In genomic region chr17:43546317-43547188, GRCh38 we compare ENCODE assay signal across 8 cellular contexts. TPM values are rescaled to one million over a fixed set of nuclear protein-coding genes. Genes with fewer than 3 reads are reported as not detected.
DNase-seq lines count a peak whose midpoint lies in the region; ATAC-seq, FAIRE-seq and TF ChIP-seq lines count a peak whose summit lies in the region.

Gene ETV4 (minus strand): TSS chr17:43546340. CDS start chr17:43545617, 723 bp downstream.

- DNase-seq in NCI-H446 (lab: John Stamatoyannopoulos, UW) (peak; percentile 49 to 88), chondrocyte (ENCODE audit: low spot score) (no peak), kidney epithelial cell (ENCODE audit: low read depth) (no peak)
- DNase-seq in activated CD4-positive, alpha-beta T cell treated with anti-CD3 and anti-CD28 coated beads for 24 hours (ENCODE audit: low read depth in 2 of 2): peak; percentile 93 to 94
- DNase-seq in stimulated activated CD4-positive, alpha-beta T cell treated with anti-CD3 and anti-CD28 coated beads, Interleukin-15, amount 100 ng/mL, for 1 hour (ENCODE audit: low read depth in 1 of 2, low spot score in 1 of 2): peak; percentile 74 to 89

- peak; percentile 96 for FAIRE-seq in A204.1 (lab: Jason Lieb, UNC)

- ATAC-seq in GM18868 (IDR thresholded peaks at IDR 0.05; ENCODE audit: unreplicated experiment) (peak; percentile 84), HG03159 (IDR thresholded peaks at IDR 0.05; ENCODE audit: unreplicated experiment) (peak; percentile 70)

- H3K4me1 Mint-ChIP-seq in chondrocyte (ENCODE audit: low read depth): peaks cover 27% of the 10 kb centered on the region

- H3K27me3 ChIP-seq in kidney epithelial cell (ENCODE audit: control insufficient read depth, insufficient read depth, low read length): no peaks in the 10 kb centered on the region

- H3K36me3 Mint-ChIP-seq in chondrocyte (ENCODE audit: low read depth): no peaks in the 10 kb centered on the region

- peak within 1 kb of the TSS; percentile 74 for H3K4me3 Mint-ChIP-seq in chondrocyte (ENCODE audit: unreplicated experiment)

- TF ChIP-seq CTCF in chondrocyte (IDR thresholded peaks at IDR 0.05) (no peak), kidney epithelial cell (IDR thresholded peaks at IDR 0.05; ENCODE audit: insufficient read depth, low read length, poor library complexity, severe bottlenecking) (no peak)

- H3K4me3 ChIP-seq in kidney epithelial cell (ENCODE audit: low read depth, low read length): peak within 1 kb of the TSS; percentile 59

- H3K27ac Mint-ChIP-seq in chondrocyte (ENCODE audit: unreplicated experiment): no peak within 1 kb of the TSS

- H3K36me3 ChIP-seq in kidney epithelial cell (ENCODE audit: control insufficient read depth, insufficient read depth, low read length): no peaks in the 10 kb centered on the region

- H3K9me3 Mint-ChIP-seq in chondrocyte (ENCODE audit: low read depth): no peaks in the 10 kb centered on the region

- H3K27me3 Mint-ChIP-seq in chondrocyte (ENCODE audit: low read depth): peaks cover 33% of the 10 kb centered on the region

RNA-seq across cellular contexts. Expression of gene ETV4, which starts in this region (rescaled TPM):
- total RNA-seq in chondrocyte: 1.1 to 1.2 TPM (median 1.1 TPM) in 3 replicates
- total RNA-seq in kidney epithelial cell: 42.1 and 52.6 TPM in 2 replicates

Comparison
In these comparisons a context has a peak if more than half of its experiments do, and no peak if none do; other contexts are left out.
1. RNA of gene ETV4 (total RNA-seq): 42.1 to 52.6 TPM in kidney epithelial cell; 1.1 to 1.2 TPM in chondrocyte; every median in the first group is over 10 times any median in the second.
2. DNase-seq: peak in NCI-H446 (2 of 2), activated CD4-positive, alpha-beta T cell treated with anti-CD3 and anti-CD28 coated beads for 24 hours (2 of 2) and stimulated activated CD4-positive, alpha-beta T cell treated with anti-CD3 and anti-CD28 coated beads, Interleukin-15, amount 100 ng/mL, for 1 hour (2 of 2); none in chondrocyte (single experiment) and kidney epithelial cell (single experiment).